ENCODE assay signal across 1 cellular context in the genomic region with DNA sequence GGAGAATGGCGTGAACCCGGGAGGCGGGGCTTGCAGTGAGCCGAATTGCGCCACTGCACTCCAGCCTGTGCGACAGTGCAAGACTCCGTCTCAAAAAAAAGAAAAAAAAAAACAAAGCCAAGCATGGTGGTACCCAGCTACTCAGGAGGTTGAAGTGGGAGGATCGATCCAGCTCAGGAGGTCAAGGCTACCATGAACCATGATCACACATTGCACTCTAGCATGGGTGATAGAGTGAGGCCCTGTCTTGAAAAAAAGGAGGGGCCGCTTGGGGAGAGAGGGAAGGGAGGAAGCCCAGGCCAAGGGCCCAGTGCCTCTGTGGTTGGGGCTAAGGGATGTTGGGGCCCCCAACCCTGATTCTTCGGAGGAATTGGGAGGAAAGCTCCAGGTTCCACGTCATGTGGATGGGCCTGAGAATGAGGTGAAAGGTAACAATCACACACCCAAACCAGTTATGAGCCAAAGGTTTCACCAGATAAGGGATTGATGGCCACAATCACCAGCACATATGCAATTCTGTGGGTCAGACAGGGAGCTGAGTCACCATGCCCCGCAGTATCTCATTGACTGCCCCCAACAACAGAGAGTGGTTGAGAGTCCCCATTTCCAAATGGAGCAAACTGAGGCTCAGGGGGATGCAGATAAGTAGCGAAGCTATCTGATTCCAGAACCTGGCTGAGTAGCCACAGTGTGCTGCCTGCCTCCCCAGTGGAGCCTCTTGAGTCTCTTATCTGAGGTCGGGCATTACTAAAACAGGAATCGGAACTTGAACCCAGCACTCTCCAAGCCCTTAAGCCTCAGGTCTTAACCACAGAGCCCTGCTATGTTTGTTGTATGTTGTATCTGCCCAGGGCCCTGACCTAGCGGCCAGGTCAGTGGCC.
TF ChIP-seq lines count a peak whose summit lies in the region.

No MANE protein-coding gene starts in this region.

TF ChIP-seq in K562, 482 proteins besides CTCF, POLR2A, EP300 and RAD21 (continued from another document and continues in another):
- TF ChIP-seq, protein P1, sequence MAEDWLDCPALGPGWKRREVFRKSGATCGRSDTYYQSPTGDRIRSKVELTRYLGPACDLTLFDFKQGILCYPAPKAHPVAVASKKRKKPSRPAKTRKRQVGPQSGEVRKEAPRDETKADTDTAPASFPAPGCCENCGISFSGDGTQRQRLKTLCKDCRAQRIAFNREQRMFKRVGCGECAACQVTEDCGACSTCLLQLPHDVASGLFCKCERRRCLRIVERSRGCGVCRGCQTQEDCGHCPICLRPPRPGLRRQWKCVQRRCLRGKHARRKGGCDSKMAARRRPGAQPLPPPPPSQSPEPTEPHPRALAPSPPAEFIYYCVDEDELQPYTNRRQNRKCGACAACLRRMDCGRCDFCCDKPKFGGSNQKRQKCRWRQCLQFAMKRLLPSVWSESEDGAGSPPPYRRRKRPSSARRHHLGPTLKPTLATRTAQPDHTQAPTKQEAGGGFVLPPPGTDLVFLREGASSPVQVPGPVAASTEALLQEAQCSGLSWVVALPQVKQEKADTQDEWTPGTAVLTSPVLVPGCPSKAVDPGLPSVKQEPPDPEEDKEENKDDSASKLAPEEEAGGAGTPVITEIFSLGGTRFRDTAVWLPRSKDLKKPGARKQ (CRISPR knock-in tag; IDR thresholded peaks at IDR 0.05) = 0 out of 2 replicates have a peak, but pooled peaks have one; percentile 8
- peak; percentile 93 for TF ChIP-seq ZKSCAN1 (IDR thresholded peaks at IDR 0.05; ENCODE audit: low read depth, low read length)
- no peak for TF ChIP-seq E2F3 (CRISPR knock-in tag; IDR thresholded peaks at IDR 0.05)
- TF ChIP-seq FOXA3 (CRISPR knock-in tag; conservative IDR thresholded peaks at IDR 0.05 in 1 of 2, IDR thresholded peaks at IDR 0.05 in 1 of 2) = 0 out of 4 replicates have a peak, but pooled peaks of 1 of the 2 experiments have one; percentile 4
- no peak for TF ChIP-seq ZKSCAN3 (CRISPR knock-in tag; IDR thresholded peaks at IDR 0.05)
- no peak for TF ChIP-seq ZNF263 (CRISPR knock-in tag; IDR thresholded peaks at IDR 0.05; ENCODE audit: borderline replicate concordance)
- TF ChIP-seq, protein P2, sequence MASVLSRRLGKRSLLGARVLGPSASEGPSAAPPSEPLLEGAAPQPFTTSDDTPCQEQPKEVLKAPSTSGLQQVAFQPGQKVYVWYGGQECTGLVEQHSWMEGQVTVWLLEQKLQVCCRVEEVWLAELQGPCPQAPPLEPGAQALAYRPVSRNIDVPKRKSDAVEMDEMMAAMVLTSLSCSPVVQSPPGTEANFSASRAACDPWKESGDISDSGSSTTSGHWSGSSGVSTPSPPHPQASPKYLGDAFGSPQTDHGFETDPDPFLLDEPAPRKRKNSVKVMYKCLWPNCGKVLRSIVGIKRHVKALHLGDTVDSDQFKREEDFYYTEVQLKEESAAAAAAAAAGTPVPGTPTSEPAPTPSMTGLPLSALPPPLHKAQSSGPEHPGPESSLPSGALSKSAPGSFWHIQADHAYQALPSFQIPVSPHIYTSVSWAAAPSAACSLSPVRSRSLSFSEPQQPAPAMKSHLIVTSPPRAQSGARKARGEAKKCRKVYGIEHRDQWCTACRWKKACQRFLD (CRISPR knock-in tag; IDR thresholded peaks at IDR 0.05) = peak; percentile 38; the same call in 1 of the 2 replicates
- no peak for TF ChIP-seq HDAC6 (IDR thresholded peaks at IDR 0.05; ENCODE audit: low read depth, low read length)
- no peak for TF ChIP-seq ZSCAN32 (CRISPR knock-in tag; IDR thresholded peaks at IDR 0.05)
- TF ChIP-seq RUNX1 (IDR thresholded peaks at IDR 0.05; ENCODE audit: low read depth) = no peak
- peak; percentile 72 for TF ChIP-seq ZNF134 (CRISPR knock-in tag; conservative IDR thresholded peaks at IDR 0.05)
- no peak for TF ChIP-seq CEBPG (CRISPR knock-in tag; IDR thresholded peaks at IDR 0.05)
- peak in 1 of 2 experiments; percentile 89; a peak in 2 of 4 replicates for TF ChIP-seq CEBPG (tag; conservative IDR thresholded peaks at IDR 0.05 in 1 of 2, IDR thresholded peaks at IDR 0.05 in 1 of 2)
- peak; percentile 36 for TF ChIP-seq ZBTB17 (CRISPR knock-in tag; IDR thresholded peaks at IDR 0.05)
- no peak for TF ChIP-seq RFX7 (CRISPR knock-in tag; IDR thresholded peaks at IDR 0.05)
- peak; percentile 52 for TF ChIP-seq JUNB (CRISPR knock-in tag; conservative IDR thresholded peaks at IDR 0.05)
- TF ChIP-seq CHD1 (IDR thresholded peaks at IDR 0.05; ENCODE audit: low read length) = peak; percentile 35
- TF ChIP-seq JUN (IDR thresholded peaks at IDR 0.05; ENCODE audit: borderline replicate concordance, low read depth, low read length) = peak; percentile 87
- TF ChIP-seq JUN (CRISPR knock-in tag; IDR thresholded peaks at IDR 0.05; ENCODE audit: borderline replicate concordance) = no peak
- TF ChIP-seq FOSL1 (tag; conservative IDR thresholded peaks at IDR 0.05) = peak; percentile 98
- TF ChIP-seq GTF2A2 (tag; IDR thresholded peaks at IDR 0.05) = no peak
- TF ChIP-seq, protein P3, sequence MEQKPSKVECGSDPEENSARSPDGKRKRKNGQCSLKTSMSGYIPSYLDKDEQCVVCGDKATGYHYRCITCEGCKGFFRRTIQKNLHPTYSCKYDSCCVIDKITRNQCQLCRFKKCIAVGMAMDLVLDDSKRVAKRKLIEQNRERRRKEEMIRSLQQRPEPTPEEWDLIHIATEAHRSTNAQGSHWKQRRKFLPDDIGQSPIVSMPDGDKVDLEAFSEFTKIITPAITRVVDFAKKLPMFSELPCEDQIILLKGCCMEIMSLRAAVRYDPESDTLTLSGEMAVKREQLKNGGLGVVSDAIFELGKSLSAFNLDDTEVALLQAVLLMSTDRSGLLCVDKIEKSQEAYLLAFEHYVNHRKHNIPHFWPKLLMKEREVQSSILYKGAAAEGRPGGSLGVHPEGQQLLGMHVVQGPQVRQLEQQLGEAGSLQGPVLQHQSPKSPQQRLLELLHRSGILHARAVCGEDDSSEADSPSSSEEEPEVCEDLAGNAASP (IDR thresholded peaks at IDR 0.05) = no peak
- TF ChIP-seq, protein P4, sequence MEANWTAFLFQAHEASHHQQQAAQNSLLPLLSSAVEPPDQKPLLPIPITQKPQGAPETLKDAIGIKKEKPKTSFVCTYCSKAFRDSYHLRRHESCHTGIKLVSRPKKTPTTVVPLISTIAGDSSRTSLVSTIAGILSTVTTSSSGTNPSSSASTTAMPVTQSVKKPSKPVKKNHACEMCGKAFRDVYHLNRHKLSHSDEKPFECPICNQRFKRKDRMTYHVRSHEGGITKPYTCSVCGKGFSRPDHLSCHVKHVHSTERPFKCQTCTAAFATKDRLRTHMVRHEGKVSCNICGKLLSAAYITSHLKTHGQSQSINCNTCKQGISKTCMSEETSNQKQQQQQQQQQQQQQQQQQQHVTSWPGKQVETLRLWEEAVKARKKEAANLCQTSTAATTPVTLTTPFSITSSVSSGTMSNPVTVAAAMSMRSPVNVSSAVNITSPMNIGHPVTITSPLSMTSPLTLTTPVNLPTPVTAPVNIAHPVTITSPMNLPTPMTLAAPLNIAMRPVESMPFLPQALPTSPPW (CRISPR knock-in tag; IDR thresholded peaks at IDR 0.05) = peak; percentile 72
- no peak for TF ChIP-seq RBM14 (IDR thresholded peaks at IDR 0.05; ENCODE audit: borderline replicate concordance, insufficient read depth, low read depth, low read length)
- TF ChIP-seq, protein P5, sequence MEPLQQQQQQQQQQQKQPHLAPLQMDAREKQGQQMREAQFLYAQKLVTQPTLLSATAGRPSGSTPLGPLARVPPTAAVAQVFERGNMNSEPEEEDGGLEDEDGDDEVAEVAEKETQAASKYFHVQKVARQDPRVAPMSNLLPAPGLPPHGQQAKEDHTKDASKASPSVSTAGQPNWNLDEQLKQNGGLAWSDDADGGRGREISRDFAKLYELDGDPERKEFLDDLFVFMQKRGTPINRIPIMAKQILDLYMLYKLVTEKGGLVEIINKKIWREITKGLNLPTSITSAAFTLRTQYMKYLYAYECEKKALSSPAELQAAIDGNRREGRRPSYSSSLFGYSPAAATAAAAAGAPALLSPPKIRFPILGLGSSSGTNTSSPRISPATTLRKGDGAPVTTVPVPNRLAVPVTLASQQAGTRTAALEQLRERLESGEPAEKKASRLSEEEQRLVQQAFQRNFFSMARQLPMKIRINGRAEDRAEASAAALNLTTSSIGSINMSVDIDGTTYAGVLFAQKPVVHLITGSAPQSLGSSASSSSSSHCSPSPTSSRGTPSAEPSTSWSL (CRISPR knock-in tag; IDR thresholded peaks at IDR 0.05; ENCODE audit: borderline replicate concordance) = 0 out of 2 replicates have a peak, but pooled peaks have one; percentile 4
- TF ChIP-seq CREB1 (IDR thresholded peaks at IDR 0.05) = peak; percentile 74; the same call in 1 of the 2 replicates
- no peak for TF ChIP-seq CREB1 (CRISPR knock-in tag; IDR thresholded peaks at IDR 0.05)
- TF ChIP-seq, protein P6, sequence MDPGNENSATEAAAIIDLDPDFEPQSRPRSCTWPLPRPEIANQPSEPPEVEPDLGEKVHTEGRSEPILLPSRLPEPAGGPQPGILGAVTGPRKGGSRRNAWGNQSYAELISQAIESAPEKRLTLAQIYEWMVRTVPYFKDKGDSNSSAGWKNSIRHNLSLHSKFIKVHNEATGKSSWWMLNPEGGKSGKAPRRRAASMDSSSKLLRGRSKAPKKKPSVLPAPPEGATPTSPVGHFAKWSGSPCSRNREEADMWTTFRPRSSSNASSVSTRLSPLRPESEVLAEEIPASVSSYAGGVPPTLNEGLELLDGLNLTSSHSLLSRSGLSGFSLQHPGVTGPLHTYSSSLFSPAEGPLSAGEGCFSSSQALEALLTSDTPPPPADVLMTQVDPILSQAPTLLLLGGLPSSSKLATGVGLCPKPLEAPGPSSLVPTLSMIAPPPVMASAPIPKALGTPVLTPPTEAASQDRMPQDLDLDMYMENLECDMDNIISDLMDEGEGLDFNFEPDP (CRISPR knock-in tag; IDR thresholded peaks at IDR 0.05) = no peak
- TF ChIP-seq ZNF3 (CRISPR knock-in tag; IDR thresholded peaks at IDR 0.05) = 0 out of 2 replicates have a peak, but pooled peaks have one; percentile 34
- TF ChIP-seq ELF4 (CRISPR knock-in tag; IDR thresholded peaks at IDR 0.05) = no peak; the same call in 1 of the 2 replicates
- peak; percentile 28; the same call in 1 of the 2 replicates for TF ChIP-seq PHF8 (IDR thresholded peaks at IDR 0.05; ENCODE audit: borderline replicate concordance, low read length)
- TF ChIP-seq KLF1 (tag; IDR thresholded peaks at IDR 0.05) = peak; percentile 95
- TF ChIP-seq ERF (CRISPR knock-in tag; IDR thresholded peaks at IDR 0.05) = peak; percentile 84
- TF ChIP-seq MAFF (IDR thresholded peaks at IDR 0.05; ENCODE audit: low read length) = peak; percentile 81; the same call in 1 of the 2 replicates
- peak; percentile 72 for TF ChIP-seq RBM25 (IDR thresholded peaks at IDR 0.05; ENCODE audit: low read depth, low read length, severe bottlenecking)
- TF ChIP-seq ZBTB8A (IDR thresholded peaks at IDR 0.05; ENCODE audit: partially characterized antibody) = no peak
- TF ChIP-seq, protein P7, sequence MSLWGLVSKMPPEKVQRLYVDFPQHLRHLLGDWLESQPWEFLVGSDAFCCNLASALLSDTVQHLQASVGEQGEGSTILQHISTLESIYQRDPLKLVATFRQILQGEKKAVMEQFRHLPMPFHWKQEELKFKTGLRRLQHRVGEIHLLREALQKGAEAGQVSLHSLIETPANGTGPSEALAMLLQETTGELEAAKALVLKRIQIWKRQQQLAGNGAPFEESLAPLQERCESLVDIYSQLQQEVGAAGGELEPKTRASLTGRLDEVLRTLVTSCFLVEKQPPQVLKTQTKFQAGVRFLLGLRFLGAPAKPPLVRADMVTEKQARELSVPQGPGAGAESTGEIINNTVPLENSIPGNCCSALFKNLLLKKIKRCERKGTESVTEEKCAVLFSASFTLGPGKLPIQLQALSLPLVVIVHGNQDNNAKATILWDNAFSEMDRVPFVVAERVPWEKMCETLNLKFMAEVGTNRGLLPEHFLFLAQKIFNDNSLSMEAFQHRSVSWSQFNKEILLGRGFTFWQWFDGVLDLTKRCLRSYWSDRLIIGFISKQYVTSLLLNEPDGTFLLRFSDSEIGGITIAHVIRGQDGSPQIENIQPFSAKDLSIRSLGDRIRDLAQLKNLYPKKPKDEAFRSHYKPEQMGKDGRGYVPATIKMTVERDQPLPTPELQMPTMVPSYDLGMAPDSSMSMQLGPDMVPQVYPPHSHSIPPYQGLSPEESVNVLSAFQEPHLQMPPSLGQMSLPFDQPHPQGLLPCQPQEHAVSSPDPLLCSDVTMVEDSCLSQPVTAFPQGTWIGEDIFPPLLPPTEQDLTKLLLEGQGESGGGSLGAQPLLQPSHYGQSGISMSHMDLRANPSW (CRISPR knock-in tag; IDR thresholded peaks at IDR 0.05) = 0 out of 2 replicates have a peak, but pooled peaks have one; percentile 63
- TF ChIP-seq, protein P8, sequence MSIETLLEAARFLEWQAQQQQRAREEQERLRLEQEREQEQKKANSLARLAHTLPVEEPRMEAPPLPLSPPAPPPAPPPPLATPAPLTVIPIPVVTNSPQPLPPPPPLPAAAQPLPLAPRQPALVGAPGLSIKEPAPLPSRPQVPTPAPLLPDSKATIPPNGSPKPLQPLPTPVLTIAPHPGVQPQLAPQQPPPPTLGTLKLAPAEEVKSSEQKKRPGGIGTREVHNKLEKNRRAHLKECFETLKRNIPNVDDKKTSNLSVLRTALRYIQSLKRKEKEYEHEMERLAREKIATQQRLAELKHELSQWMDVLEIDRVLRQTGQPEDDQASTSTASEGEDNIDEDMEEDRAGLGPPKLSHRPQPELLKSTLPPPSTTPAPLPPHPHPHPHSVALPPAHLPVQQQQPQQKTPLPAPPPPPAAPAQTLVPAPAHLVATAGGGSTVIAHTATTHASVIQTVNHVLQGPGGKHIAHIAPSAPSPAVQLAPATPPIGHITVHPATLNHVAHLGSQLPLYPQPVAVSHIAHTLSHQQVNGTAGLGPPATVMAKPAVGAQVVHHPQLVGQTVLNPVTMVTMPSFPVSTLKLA (conservative IDR thresholded peaks at IDR 0.05) = no peak
- TF ChIP-seq, protein P9, sequence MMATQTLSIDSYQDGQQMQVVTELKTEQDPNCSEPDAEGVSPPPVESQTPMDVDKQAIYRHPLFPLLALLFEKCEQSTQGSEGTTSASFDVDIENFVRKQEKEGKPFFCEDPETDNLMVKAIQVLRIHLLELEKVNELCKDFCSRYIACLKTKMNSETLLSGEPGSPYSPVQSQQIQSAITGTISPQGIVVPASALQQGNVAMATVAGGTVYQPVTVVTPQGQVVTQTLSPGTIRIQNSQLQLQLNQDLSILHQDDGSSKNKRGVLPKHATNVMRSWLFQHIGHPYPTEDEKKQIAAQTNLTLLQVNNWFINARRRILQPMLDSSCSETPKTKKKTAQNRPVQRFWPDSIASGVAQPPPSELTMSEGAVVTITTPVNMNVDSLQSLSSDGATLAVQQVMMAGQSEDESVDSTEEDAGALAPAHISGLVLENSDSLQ (IDR thresholded peaks at IDR 0.05) = no peak
- TF ChIP-seq, protein P10, sequence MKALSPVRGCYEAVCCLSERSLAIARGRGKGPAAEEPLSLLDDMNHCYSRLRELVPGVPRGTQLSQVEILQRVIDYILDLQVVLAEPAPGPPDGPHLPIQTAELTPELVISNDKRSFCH (CRISPR knock-in tag; IDR thresholded peaks at IDR 0.05) = no peak
- TF ChIP-seq, protein P10 (tag; IDR thresholded peaks at IDR 0.05) = peak; percentile 96; the same call in 1 of the 2 replicates
- TF ChIP-seq HNRNPL (IDR thresholded peaks at IDR 0.05; ENCODE audit: low read depth, low read length) = 0 out of 2 replicates have a peak, but pooled peaks have one; percentile 32
- peak in 1 of 2 experiments; percentile 79; a peak in 2 of 4 replicates for TF ChIP-seq MAZ (CRISPR knock-in tag; conservative IDR thresholded peaks at IDR 0.05 in 1 of 2, IDR thresholded peaks at IDR 0.05 in 1 of 2)
- no peak for TF ChIP-seq SMAD3 (CRISPR knock-in tag; conservative IDR thresholded peaks at IDR 0.05)
